20 cellular contexts compared by ENCODE assay signal in genomic region chr13:47632311-47632710, GRCh38.
A peak's percentile ranks its signal among the peaks of the same experiment; 100 is the strongest.
DNase-seq lines count a peak whose midpoint lies in the region; ATAC-seq, FAIRE-seq and TF ChIP-seq lines count a peak whose summit lies in the region.
"Had no signal": no experiment of that assay in that cellular context is flagged by ENCODE, and none has a peak within 500 bp of the region (broad histone marks: within the 10 kb centered on the region; RNA-seq: fewer than 3 reads in every experiment).

No MANE protein-coding gene starts in this region.

- no peaks in the 10 kb centered on the region for H3K79me1 ChIP-seq in H1 (ENCODE audit: low read depth, low read length)

- no peak overlapping the region for H3K9ac ChIP-seq in H1 (replicated peaks in 1 of 4; ENCODE audit: extremely low read depth in 1 of 4, low read depth in 3 of 4, low read length in 3 of 4)
- no peak overlapping the region for H3K9ac ChIP-seq in neural progenitor cell

- H3K4me2 ChIP-seq in H1 (ENCODE audit: insufficient read depth in 1 of 2, low read depth in 2 of 2, low read length in 2 of 2) (0 out of 4 replicates have a peak overlapping the region, but pooled peaks of 1 of the 2 experiments have one; percentile 6), neural progenitor cell (no peak overlapping the region), OCI-LY7 (ENCODE audit: low read length) (no peak overlapping the region)
- H3K4me2 ChIP-seq: A549 had no signal

- H3K9me2 ChIP-seq in OCI-LY7 (ENCODE audit: insufficient read depth, low read length): no peaks in the 10 kb centered on the region

- H3K36me3 ChIP-seq in H1 (ENCODE audit: control insufficient read depth in 2 of 4, insufficient read depth in 4 of 4, low read length in 3 of 4): no peaks in the 10 kb centered on the region
- H3K36me3 ChIP-seq in neural progenitor cell: no peaks in the 10 kb centered on the region
- no peaks in the 10 kb centered on the region for H3K36me3 ChIP-seq in OCI-LY7 (ENCODE audit: insufficient read depth, low read length)
- H3K36me3 ChIP-seq: HAP-1, SJSA1 had no signal

- H4K20me1 ChIP-seq in H1 (replicated peaks in 1 of 2; ENCODE audit: control insufficient read depth in 1 of 2, insufficient read depth in 2 of 2, low read length in 2 of 2): no peaks in the 10 kb centered on the region
- no peaks in the 10 kb centered on the region for H4K20me1 ChIP-seq in neural progenitor cell (ENCODE audit: low read depth)
- no peaks in the 10 kb centered on the region for H4K20me1 ChIP-seq in OCI-LY7 (ENCODE audit: insufficient read depth, low read length)

- no peak overlapping the region for H2AK5ac ChIP-seq in H1 (ENCODE audit: low read depth, low read length)

- H3K14ac ChIP-seq in H1 (ENCODE audit: insufficient read length): no peak overlapping the region

- CTCF ChIA-PET in H1 (lab: Charles Lee; ENCODE audit: partially characterized antibody): interaction anchor here (0.6 to 1.5 kb wide), 3 partner anchors 33 to 670 kb away, joined by 3 to 4 read pairs (median 3); no protein-coding TSS in a partner anchor
- CTCF ChIA-PET in OCI-LY7 (lab: Charles Lee; ENCODE audit: unreplicated experiment): no interaction called here

- H3K23me2 ChIP-seq in H1 (ENCODE audit: low read depth, low read length): no peaks in the 10 kb centered on the region

- TF ChIP-seq CTCF in H1 (IDR thresholded peaks at IDR 0.05; ENCODE audit: control extremely low read depth in 1 of 3, insufficient read depth in 1 of 3, low read depth in 1 of 3, low read length in 3 of 3) (no peak), neural progenitor cell (IDR thresholded peaks at IDR 0.05) (no peak), OCI-LY7 (conservative IDR thresholded peaks at IDR 0.05; ENCODE audit: low read length) (no peak), type B pancreatic cell (conservative IDR thresholded peaks at IDR 0.05) (no peak)

- no peak overlapping the region for H3K4ac ChIP-seq in H1 (replicated peaks; ENCODE audit: insufficient read length, low read depth, low read length)

- no peak overlapping the region for H3K23ac ChIP-seq in H1 (ENCODE audit: insufficient read length)

- FAIRE-seq in H1 (lab: Jason Lieb, UNC): no peak
- FAIRE-seq: A549, D721Med had no signal

- ATAC-seq in HG03439 (IDR thresholded peaks at IDR 0.05; ENCODE audit: unreplicated experiment): no peak
- ATAC-seq: A549, Panc1 had no signal

- H4K91ac ChIP-seq in H1 (replicated peaks; ENCODE audit: insufficient read length, low read length): peak overlapping the region; percentile 54

- H2BK20ac ChIP-seq in H1 (ENCODE audit: low read length): 0 out of 2 replicates have a peak overlapping the region, but pooled peaks have one; percentile 80

- H3K27ac ChIP-seq in H1 (ENCODE audit: low read depth, low read length) (no peak overlapping the region), neural progenitor cell (no peak overlapping the region), OCI-LY7 (ENCODE audit: low read depth, low read length, poor library complexity, severe bottlenecking) (no peak overlapping the region)
- H3K27ac ChIP-seq: A549, SJSA1 had no signal

- H2BK120ac ChIP-seq in H1 (replicated peaks; ENCODE audit: low read depth, low read length): peak overlapping the region; percentile 33

- peaks cover 2% of the 10 kb centered on the region for H3K36me3 Mint-ChIP-seq in neural progenitor cell
- no peaks in the 10 kb centered on the region for H3K36me3 Mint-ChIP-seq in type B pancreatic cell

- no peak for TF ChIP-seq POLR2A in H1 (IDR thresholded peaks at IDR 0.05; ENCODE audit: control extremely low read depth in 1 of 2, low read depth in 2 of 2, low read length in 2 of 2)

- no peak overlapping the region for H2BK15ac ChIP-seq in H1 (ENCODE audit: low read length)

- no peaks in the 10 kb centered on the region for H3K27me3 ChIP-seq in H1 (replicated peaks in 1 of 4; ENCODE audit: control insufficient read depth in 3 of 4, extremely low read depth in 1 of 4, insufficient read depth in 3 of 4, low read length in 3 of 4)
- no peaks in the 10 kb centered on the region for H3K27me3 ChIP-seq in neural progenitor cell
- H3K27me3 ChIP-seq: SJSA1 had no signal

- peaks cover 21% of the 10 kb centered on the region for H3K9me3 Mint-ChIP-seq in neural progenitor cell
- peaks cover 9% of the 10 kb centered on the region for H3K9me3 Mint-ChIP-seq in type B pancreatic cell

- no TSS peak for BruUV-seq in OCI-LY7 (replicated peaks; lab: Mats Ljungman, UMichigan)

- H3K56ac ChIP-seq in H1 (replicated peaks; ENCODE audit: insufficient read length, low read depth, low read length): no peak overlapping the region

- TF ChIP-seq RAD21 in H1 (IDR thresholded peaks at IDR 0.05 in 1 of 2, conservative IDR thresholded peaks at IDR 0.05 in 1 of 2; ENCODE audit: low read depth in 2 of 2, low read length in 2 of 2): no peak

- POLR2A ChIA-PET in H1 (lab: Charles Lee; ENCODE audit: partially characterized antibody) (no interaction called here), OCI-LY7 (lab: Charles Lee) (no interaction called here)

- H3K9me3 ChIP-seq in H1 (ENCODE audit: insufficient read depth in 2 of 2, low read depth in 1 of 2, low read length in 1 of 2) (0 out of 4 replicates have a peak, but pooled peaks cover 0 to 5% of the 10 kb centered on the region in 2 experiments), neural progenitor cell (ENCODE audit: low read depth) (no peaks in the 10 kb centered on the region), OCI-LY7 (ENCODE audit: low read length) (peaks cover 6% of the 10 kb centered on the region; the same call in 1 of the 2 replicates)
- H3K9me3 ChIP-seq: A549, HAP-1, SJSA1 had no signal

- no peak overlapping the region for H4K5ac ChIP-seq in H1 (ENCODE audit: insufficient read length, low read depth, low read length)

- TF ChIP-seq EP300 in H1 (IDR thresholded peaks at IDR 0.05; ENCODE audit: borderline replicate concordance in 1 of 2, low read depth in 2 of 2, low read length in 2 of 2): no peak

- H2AFZ ChIP-seq in H1 (ENCODE audit: low read length): peak overlapping the region; percentile 73
- peak overlapping the region; percentile 46 for H2AFZ ChIP-seq in neural progenitor cell (replicated peaks)
- no peak overlapping the region for H2AFZ ChIP-seq in OCI-LY7 (ENCODE audit: low read length)

- DNase-seq in ELF-1 (ENCODE audit: low read depth, low spot score) (peak; percentile 66), NCI-H524 (lab: John Stamatoyannopoulos, UW) (peak; percentile 64 to 87), H1 (ENCODE audit: low read depth in 1 of 2, low spot score in 2 of 2) (peak in 1 of 2 experiments; percentile 46), neural progenitor cell (ENCODE audit: low spot score) (peak; percentile 30), OCI-LY7 (ENCODE audit: low spot score) (no peak), type B pancreatic cell (ENCODE audit: extremely low spot score, unreplicated experiment) (no peak)
- no peak for DNase-seq in stimulated activated CD4-positive, alpha-beta T cell treated with anti-CD3 and anti-CD28 coated beads, Interleukin-1b, Interleukin-23, amount 100 ng/mL, for 48 hours
- DNase-seq: C1 segment of cervical spinal cord, MM.1S, NCI-H1092, NCI-H1436 treated with DMSO at 0.1 percent for 48 hours, NCI-H2029 treated with DMSO at 0.1 percent for 48 hours, NCI-H774, SW 1271 had no signal

- H2BK12ac ChIP-seq in H1 (ENCODE audit: low read depth, low read length): peak overlapping the region; percentile 35; the same call in 1 of the 2 replicates

- H3K27me3 Mint-ChIP-seq in neural progenitor cell (ENCODE audit: insufficient read depth, low read depth) (no peaks in the 10 kb centered on the region), type B pancreatic cell (no peaks in the 10 kb centered on the region)

- H3K79me2 ChIP-seq in H1 (ENCODE audit: control insufficient read depth in 1 of 2, insufficient read depth in 2 of 2, low read length in 2 of 2): no peaks in the 10 kb centered on the region
- H3K79me2 ChIP-seq in neural progenitor cell (ENCODE audit: low read depth): no peaks in the 10 kb centered on the region
- no peaks in the 10 kb centered on the region for H3K79me2 ChIP-seq in OCI-LY7 (ENCODE audit: insufficient read depth, low read depth, low read length)

- peaks cover 4 to 10% (median 6%) of the 10 kb centered on the region in 4 experiments; a peak in 4 of 7 replicates for H3K4me1 ChIP-seq in H1 (replicated peaks in 1 of 4; ENCODE audit: control insufficient read depth in 3 of 4, insufficient read depth in 4 of 4, low read length in 3 of 4)
- no peaks in the 10 kb centered on the region for H3K4me1 ChIP-seq in neural progenitor cell
- no peaks in the 10 kb centered on the region for H3K4me1 ChIP-seq in OCI-LY7 (ENCODE audit: insufficient read depth, low read length, poor library complexity, severe bottlenecking)
- H3K4me1 ChIP-seq: A549, HAP-1, SJSA1 had no signal

- no peaks in the 10 kb centered on the region for H3F3A ChIP-seq in neural progenitor cell (ENCODE audit: low read depth)

- intact Hi-C loops in OCI-LY7 (cut with micrococcal nuclease; ENCODE audit: unreplicated experiment): no loop called here

- H2BK5ac ChIP-seq in H1 (ENCODE audit: low read depth, low read length): peak overlapping the region; percentile 40; the same call in 1 of the 2 replicates

- H3K4me3 Mint-ChIP-seq in neural progenitor cell: no peak overlapping the region
- no peak overlapping the region for H3K4me3 Mint-ChIP-seq in type B pancreatic cell

- H3K27ac Mint-ChIP-seq in neural progenitor cell (no peak overlapping the region), type B pancreatic cell (no peak overlapping the region)

- WGBS in H1 (ENCODE audit: extremely low coverage in 1 of 2, insufficient coverage in 1 of 2, insufficient read length in 1 of 2, insufficient replicate concordance in 2 of 2, low coverage in 1 of 2, low lambda C conversion rate in 2 of 2, missing lambda C conversion rate in 1 of 2), 2 experiments: 68% methylated on average over 4 of the region's 4 CpGs; no CpG with 5 or more reads in 1 of the 2 experiments

- no peak overlapping the region for H3K4me3 ChIP-seq in H1 (ENCODE audit: extremely low read depth in 1 of 4, insufficient read depth in 2 of 4, low read depth in 3 of 4, low read length in 4 of 4)
- no peak overlapping the region for H3K4me3 ChIP-seq in neural progenitor cell
- no peak overlapping the region for H3K4me3 ChIP-seq in OCI-LY7 (ENCODE audit: low read depth, low read length, poor library complexity, severe bottlenecking)
- H3K4me3 ChIP-seq: A549, HAP-1, SJSA1 had no signal

- H3K4me1 Mint-ChIP-seq in neural progenitor cell: peaks cover 2% of the 10 kb centered on the region
- H3K4me1 Mint-ChIP-seq in type B pancreatic cell (ENCODE audit: unreplicated experiment): peaks cover 5% of the 10 kb centered on the region

- no peak overlapping the region for H4K8ac ChIP-seq in H1 (ENCODE audit: extremely low read depth, insufficient read depth, low read length)

- no peak overlapping the region for H3K18ac ChIP-seq in H1 (ENCODE audit: extremely low read depth, low read length)

TF ChIP-seq in H1, 55 proteins besides CTCF, POLR2A, EP300 and RAD21 (continues in another document):
- no peak for TF ChIP-seq CBX8 (IDR thresholded peaks at IDR 0.05; ENCODE audit: borderline replicate concordance, low read depth, low read length)
- no peak for TF ChIP-seq SP1 (IDR thresholded peaks at IDR 0.05; ENCODE audit: low read depth, low read length)
- TF ChIP-seq SP2 (IDR thresholded peaks at IDR 0.05; ENCODE audit: low read length): no peak
- TF ChIP-seq SP4 (IDR thresholded peaks at IDR 0.05; ENCODE audit: low read length): no peak
- no peak for TF ChIP-seq ASH2L (IDR thresholded peaks at IDR 0.05; ENCODE audit: low read length)

Comparison
In these comparisons a context has a peak if more than half of its experiments do, and no peak if none do; other contexts are left out.
1. DNase-seq: peak in ELF-1 (single experiment), NCI-H524 (2 of 2) and neural progenitor cell (single experiment); none in OCI-LY7 (single experiment), stimulated activated CD4-positive, alpha-beta T cell treated with anti-CD3 and anti-CD28 coated beads, Interleukin-1b, Interleukin-23, amount 100 ng/mL, for 48 hours (single experiment) and type B pancreatic cell (single experiment).